In genomic region chr10:88219753-88220152, GRCh38 we compare ENCODE assay signal across 32 cellular contexts.
"Had no signal": no experiment of that assay in that cellular context is flagged by ENCODE, and none has a peak within 500 bp of the region (broad histone marks: within the 10 kb centered on the region; RNA-seq: fewer than 3 reads in every experiment).

No MANE protein-coding gene starts in this region.

- H3K4me3 ChIP-seq: ascending aorta, breast epithelium, cardiac muscle cell, coronary artery, dorsolateral prefrontal cortex, esophagus muscularis mucosa, gastrocnemius medialis had no signal

- ATAC-seq: activated CD4-positive, alpha-beta T cell treated with anti-CD3 and anti-CD28 coated beads for 36 hours; activated CD8-positive, alpha-beta memory T cell treated with anti-CD3 and anti-CD28 coated beads, Interleukin-2, amount 10 ng/mL, durations not matched to agents 7 days and 5 days; activated CD8-positive, alpha-beta T cell treated with anti-CD3 and anti-CD28 coated beads, Interleukin-2, amount 10 ng/mL, durations not matched to agents 7 days and 5 days; activated naive CD4-positive, alpha-beta T cell treated with anti-CD3 and anti-CD28 coated beads, Interleukin-2, amount 50 U/mL, for 72 hours; effector memory CD8-positive, alpha-beta T cell; foreskin keratinocyte; gastrocnemius medialis had no signal

- H3K4me1 ChIP-seq: breast epithelium, foreskin keratinocyte, gastrocnemius medialis had no signal

- H3K27ac Mint-ChIP-seq: activated CD4-positive, alpha-beta memory T cell treated with anti-CD3 and anti-CD28 coated beads for 36 hours; activated CD4-positive, alpha-beta T cell treated with anti-CD3 and anti-CD28 coated beads for 36 hours; activated CD4-positive, alpha-beta T cell treated with anti-CD3 and anti-CD28 coated beads, Interleukin-2, amount 10 ng/mL, durations not matched to agents 24 days and 14 days; activated CD8-positive, alpha-beta memory T cell treated with anti-CD3 and anti-CD28 coated beads, Interleukin-2, amount 10 ng/mL, durations not matched to agents 7 days and 5 days; activated CD8-positive, alpha-beta T cell treated with anti-CD3 and anti-CD28 coated beads, Interleukin-2, amount 10 ng/mL, durations not matched to agents 7 days and 5 days; activated naive CD4-positive, alpha-beta T cell treated with anti-CD3 and anti-CD28 coated beads, Interleukin-2, amount 10 ng/mL, durations not matched to agents 7 days and 5 days; activated naive CD4-positive, alpha-beta T cell treated with anti-CD3 and anti-CD28 coated beads, Interleukin-2, amount 50 U/mL, for 72 hours; activated naive CD8-positive, alpha-beta T cell treated with anti-CD3 and anti-CD28 coated beads, Interleukin-2, amount 10 ng/mL, durations not matched to agents 7 days and 5 days; activated T-helper 1 cell treated with anti-CD3 and anti-CD28 coated beads, Interleukin-12 subunit alpha, Interleukin-12 subunit beta, Interleukin-2, Interleukin-4 antibody, amounts not matched to agents 30 ng/mL and 10 ng/mL and 1 ng/mL, durations not matched to agents 14 hours and 24 hours and 36 hours; brain; dendritic cell treated with granulocyte-macrophage colony-stimulating factor and Interleukin-4, amounts not matched to agents 40 ng/mL and 50 ng/mL, for 4 days; effector memory CD8-positive, alpha-beta T cell had no signal

- H3K27me3 Mint-ChIP-seq: activated CD4-positive, alpha-beta memory T cell treated with anti-CD3 and anti-CD28 coated beads for 36 hours; activated CD4-positive, alpha-beta T cell treated with anti-CD3 and anti-CD28 coated beads for 36 hours; activated naive CD8-positive, alpha-beta T cell treated with anti-CD3 and anti-CD28 coated beads, Interleukin-2, amount 10 ng/mL, durations not matched to agents 7 days and 5 days; effector memory CD8-positive, alpha-beta T cell had no signal

- H3K4me1 Mint-ChIP-seq: activated CD4-positive, alpha-beta T cell treated with anti-CD3 and anti-CD28 coated beads for 36 hours; activated CD4-positive, alpha-beta T cell treated with anti-CD3 and anti-CD28 coated beads, Interleukin-2, amount 10 ng/mL, durations not matched to agents 24 days and 14 days; activated CD8-positive, alpha-beta memory T cell treated with anti-CD3 and anti-CD28 coated beads, Interleukin-2, amount 10 ng/mL, durations not matched to agents 7 days and 5 days; activated naive CD4-positive, alpha-beta T cell treated with anti-CD3 and anti-CD28 coated beads, Interleukin-2, amount 10 ng/mL, durations not matched to agents 7 days and 5 days; activated naive CD8-positive, alpha-beta T cell treated with anti-CD3 and anti-CD28 coated beads, Interleukin-2, amount 10 ng/mL, durations not matched to agents 7 days and 5 days had no signal

- H3K36me3 Mint-ChIP-seq: activated CD4-positive, alpha-beta memory T cell treated with anti-CD3 and anti-CD28 coated beads for 36 hours; activated CD8-positive, alpha-beta memory T cell treated with anti-CD3 and anti-CD28 coated beads, Interleukin-2, amount 10 ng/mL, durations not matched to agents 7 days and 5 days; activated naive CD4-positive, alpha-beta T cell treated with anti-CD3 and anti-CD28 coated beads, Interleukin-2, amount 10 ng/mL, durations not matched to agents 7 days and 5 days; activated naive CD4-positive, alpha-beta T cell treated with anti-CD3 and anti-CD28 coated beads, Interleukin-2, amount 50 U/mL, for 72 hours; activated naive CD8-positive, alpha-beta T cell treated with anti-CD3 and anti-CD28 coated beads, Interleukin-2, amount 10 ng/mL, durations not matched to agents 7 days and 5 days; brain had no signal

- H3K9me3 Mint-ChIP-seq: activated CD4-positive, alpha-beta memory T cell treated with anti-CD3 and anti-CD28 coated beads for 36 hours; activated naive CD4-positive, alpha-beta T cell treated with anti-CD3 and anti-CD28 coated beads, Interleukin-2, amount 10 ng/mL, durations not matched to agents 7 days and 5 days; activated naive CD4-positive, alpha-beta T cell treated with anti-CD3 and anti-CD28 coated beads, Interleukin-2, amount 50 U/mL, for 72 hours; activated T-helper 1 cell treated with anti-CD3 and anti-CD28 coated beads, Interleukin-12 subunit alpha, Interleukin-12 subunit beta, Interleukin-2, Interleukin-4 antibody, amounts not matched to agents 30 ng/mL and 10 ng/mL and 1 ng/mL, durations not matched to agents 14 hours and 24 hours and 36 hours; dendritic cell treated with granulocyte-macrophage colony-stimulating factor and Interleukin-4, amounts not matched to agents 40 ng/mL and 50 ng/mL, for 4 days; effector memory CD8-positive, alpha-beta T cell had no signal

- H3K27ac ChIP-seq: ascending aorta, breast epithelium, cardiac muscle cell, coronary artery, dorsolateral prefrontal cortex, esophagus muscularis mucosa, foreskin keratinocyte, gastrocnemius medialis had no signal

- H3K4me3 Mint-ChIP-seq: activated CD4-positive, alpha-beta memory T cell treated with anti-CD3 and anti-CD28 coated beads for 36 hours; activated CD4-positive, alpha-beta T cell treated with anti-CD3 and anti-CD28 coated beads for 36 hours; activated CD4-positive, alpha-beta T cell treated with anti-CD3 and anti-CD28 coated beads, Interleukin-2, amount 10 ng/mL, durations not matched to agents 24 days and 14 days; activated CD8-positive, alpha-beta memory T cell treated with anti-CD3 and anti-CD28 coated beads, Interleukin-2, amount 10 ng/mL, durations not matched to agents 7 days and 5 days; activated CD8-positive, alpha-beta T cell treated with anti-CD3 and anti-CD28 coated beads, Interleukin-2, amount 10 ng/mL, durations not matched to agents 7 days and 5 days; activated naive CD4-positive, alpha-beta T cell treated with anti-CD3 and anti-CD28 coated beads, Interleukin-2, amount 10 ng/mL, durations not matched to agents 7 days and 5 days; activated naive CD8-positive, alpha-beta T cell treated with anti-CD3 and anti-CD28 coated beads, Interleukin-2, amount 10 ng/mL, durations not matched to agents 7 days and 5 days; activated T-helper 1 cell treated with anti-CD3 and anti-CD28 coated beads, Interleukin-12 subunit alpha, Interleukin-12 subunit beta, Interleukin-2, Interleukin-4 antibody, amounts not matched to agents 30 ng/mL and 10 ng/mL and 1 ng/mL, durations not matched to agents 14 hours and 24 hours and 36 hours; brain; dendritic cell treated with granulocyte-macrophage colony-stimulating factor and Interleukin-4, amounts not matched to agents 40 ng/mL and 50 ng/mL, for 4 days; effector memory CD8-positive, alpha-beta T cell had no signal

- H3K27me3 ChIP-seq: ascending aorta, breast epithelium, cardiac muscle cell, dorsolateral prefrontal cortex, esophagus muscularis mucosa, foreskin keratinocyte, gastrocnemius medialis had no signal

- DNase-seq: activated CD4-positive, alpha-beta memory T cell treated with anti-CD3 and anti-CD28 coated beads for 36 hours; activated CD4-positive, alpha-beta T cell treated with anti-CD3 and anti-CD28 coated beads for 36 hours; activated CD4-positive, alpha-beta T cell treated with anti-CD3 and anti-CD28 coated beads, Interleukin-2, amount 10 ng/mL, durations not matched to agents 24 days and 14 days; activated CD4-positive, CD25-positive, alpha-beta regulatory T cell; activated CD4-positive, CD25-positive, alpha-beta regulatory T cell treated with anti-CD3 and anti-CD28 coated beads, Interleukin-2, amount 50 U/mL, for 72 hours; activated CD8-positive, alpha-beta memory T cell treated with anti-CD3 and anti-CD28 coated beads, Interleukin-2, amount 10 ng/mL, durations not matched to agents 7 days and 5 days; activated CD8-positive, alpha-beta memory T cell treated with anti-CD3 and anti-CD28 coated beads, Interleukin-2, amount 50 U/mL, for 4 hours; activated CD8-positive, alpha-beta T cell treated with anti-CD3 and anti-CD28 coated beads, Interleukin-2, amount 10 ng/mL, durations not matched to agents 7 days and 5 days; activated gamma-delta T cell; activated naive CD4-positive, alpha-beta T cell; activated naive CD4-positive, alpha-beta T cell treated with anti-CD3 and anti-CD28 coated beads, Interleukin-2, amount 10 ng/mL, durations not matched to agents 7 days and 5 days; activated naive CD8-positive, alpha-beta T cell treated with anti-CD3 and anti-CD28 coated beads, Interleukin-2, amount 10 ng/mL, durations not matched to agents 7 days and 5 days; activated T-cell treated with anti-CD3 and anti-CD28 coated beads, Interleukin-2, amount 50 U/mL, for 1 hour; activated T-cell treated with anti-CD3 and anti-CD28 coated beads, Interleukin-2, amount 50 U/mL, for 48 hours; central memory CD4-positive, alpha-beta T cell; cerebellar nuclear complex; dorsolateral prefrontal cortex; effector memory CD8-positive, alpha-beta T cell; erythroblast; foreskin keratinocyte; gastrocnemius medialis; T-helper 1 cell; T-helper 2 cell had no signal

- H3K9me3 ChIP-seq: ascending aorta, breast epithelium, esophagus muscularis mucosa, gastrocnemius medialis had no signal

- H3K36me3 ChIP-seq: ascending aorta, breast epithelium, cardiac muscle cell, esophagus muscularis mucosa, gastrocnemius medialis had no signal
